8 cellular contexts compared by ENCODE assay signal in the genomic region with DNA sequence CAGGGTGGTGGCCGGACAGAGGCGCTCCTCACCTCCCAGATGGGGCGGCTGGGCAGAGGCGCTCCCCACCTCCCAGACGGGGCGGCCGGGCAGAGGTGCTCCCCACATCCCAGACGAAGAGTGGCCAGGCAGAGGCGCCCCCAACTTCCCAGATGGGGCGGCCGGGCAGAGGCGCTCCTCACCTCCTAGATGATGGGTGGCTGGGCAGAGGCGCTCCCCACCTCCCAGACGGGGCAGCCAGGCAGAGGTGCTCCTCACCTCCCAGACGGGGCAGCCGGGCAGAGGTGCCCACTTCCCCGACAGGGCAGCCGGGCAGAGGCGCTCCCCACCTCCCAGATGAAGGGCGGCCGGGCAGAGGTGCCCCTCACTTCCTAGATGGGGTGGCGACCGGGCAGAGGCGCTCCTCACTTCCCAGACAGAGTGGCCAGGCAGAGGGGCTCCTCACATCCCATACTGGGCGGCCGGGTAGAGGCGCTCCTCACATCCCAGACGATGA. TPM values are rescaled to one million over a fixed set of nuclear protein-coding genes. Genes with fewer than 3 reads are reported as not detected.
"Had no signal": no experiment of that assay in that cellular context is flagged by ENCODE, and none has a peak within 500 bp of the region (broad histone marks: within the 10 kb centered on the region; RNA-seq: fewer than 3 reads in every experiment).

No MANE protein-coding gene starts in this region.

RNA-seq across cellular contexts. Expression of a gene that starts 46.8 kb away (rescaled TPM):
- total RNA-seq: activated naive CD4-positive, alpha-beta T cell treated with anti-CD3 and anti-CD28 coated beads for 36 hours; activated naive CD4-positive, alpha-beta T cell treated with anti-CD3 and anti-CD28 coated beads, Interleukin-2, amount 50 U/mL, for 72 hours; activated naive CD8-positive, alpha-beta T cell treated with anti-CD3 and anti-CD28 coated beads for 36 hours; activated naive CD8-positive, alpha-beta T cell treated with anti-CD3 and anti-CD28 coated beads, Interleukin-2, amount 10 ng/mL, durations not matched to agents 7 days and 5 days; activated T-cell treated with anti-CD3 and anti-CD28 coated beads, Interleukin-2, amount 50 U/mL, for 72 hours; activated T-helper 1 cell treated with anti-CD3 and anti-CD28 coated beads, Interleukin-12 subunit alpha, Interleukin-12 subunit beta, Interleukin-2, Interleukin-4 antibody, amounts not matched to agents 30 ng/mL and 10 ng/mL and 1 ng/mL, durations not matched to agents 14 hours and 24 hours and 36 hours; activated T-helper 17 cell treated with anti-CD3 and anti-CD28 coated beads, Interleukin-2, amount 50 U/mL, for 72 hours; activated T-helper 2 cell treated with anti-CD3 and anti-CD28 coated beads, Interferon-gamma antibody, Interleukin-2, Interleukin-4, amounts not matched to agents 10 μg/mL and 5 μg/mL and 100 μg/mL, durations not matched to agents 14 hours and 24 hours and 36 hours had no signal
